In genomic region chr21:31550070-31550469, GRCh38 we compare ENCODE assay signal across 35 cellular contexts.
"Had no signal": no experiment of that assay in that cellular context is flagged by ENCODE, and none has a peak within 500 bp of the region (broad histone marks: within the 10 kb centered on the region; RNA-seq: fewer than 3 reads in every experiment).

No MANE protein-coding gene starts in this region.

- H3K27ac ChIP-seq: KMS-11 had no signal

- H3K36me3 ChIP-seq: MG63 had no signal

- H3K9me3 ChIP-seq: MG63 had no signal

- DNase-seq: Karpas-422, Kasumi-1, MG63, MM.1S, MV-4-11, NCI-H1048, NCI-H1092, NCI-H1092 treated with DMSO at 0.1 percent for 48 hours, NCI-H1105, NCI-H1105 treated with DMSO at 0.1 percent for 48 hours, NCI-H1417, NCI-H1417 treated with DMSO at 0.1 percent for 48 hours, NCI-H1436, NCI-H1436 treated with DMSO at 0.1 percent for 48 hours, NCI-H146, NCI-H1694, NCI-H1694 treated with DMSO at 0.1 percent for 48 hours, NCI-H187, NCI-H187 treated with DMSO at 0.1 percent for 48 hours, NCI-H1930, NCI-H2029, NCI-H2029 treated with DMSO at 0.1 percent for 48 hours, NCI-H2081, NCI-H2081 treated with DMSO at 0.1 percent for 48 hours, NCI-H2107, NCI-H2171, NCI-H2171 treated with DMSO at 0.1 percent for 48 hours, NCI-H2227 treated with DMSO at 0.1 percent for 48 hours, NCI-H226, NCI-H345, NCI-H446, NCI-H446 treated with DMSO at 0.1 percent for 48 hours, NCI-H510A, NCI-H510A treated with DMSO at 0.1 percent for 48 hours had no signal

- H3K9ac ChIP-seq: KMS-11 had no signal

- H3K4me2 ChIP-seq: KMS-11 had no signal

- H3K27me3 ChIP-seq: MG63 had no signal

- H3K4me3 ChIP-seq: MG63 had no signal
